10 cellular contexts compared by ENCODE assay signal in genomic region chr10:63003816-63004453, GRCh38.
DNase-seq lines count a peak whose midpoint lies in the region; ATAC-seq and TF ChIP-seq lines count a peak whose summit lies in the region.
"Had no signal": no experiment of that assay in that cellular context is flagged by ENCODE, and none has a peak within 500 bp of the region (broad histone marks: within the 10 kb centered on the region; RNA-seq: fewer than 3 reads in every experiment).

No MANE protein-coding gene starts in this region.

- dilution Hi-C loops in mammary epithelial cell (cut with HindIII; ENCODE audit: low sequenced_read_pairs), result no loop called here

- H3K4me3 ChIP-seq in mammary epithelial cell (replicated peaks in 1 of 3; ENCODE audit: insufficient read depth in 1 of 3, low read depth in 2 of 3, low read length in 3 of 3) (no peak overlapping the region), psoas muscle (no peak overlapping the region)

- in situ Hi-C loops in mammary epithelial cell (cut with MboI; ENCODE audit: low sequenced_read_pairs in 2 of 2), result no loop called here

- H3K27me3 ChIP-seq in mammary epithelial cell (ENCODE audit: insufficient read depth, low read length) (no peaks in the 10 kb centered on the region), psoas muscle (ENCODE audit: insufficient read depth in 3 of 3, low read length in 2 of 3) (no peaks in the 10 kb centered on the region)

- CTCF ChIA-PET in mammary epithelial cell (lab: Charles Lee; ENCODE audit: low non-redundant PET), result no interaction called here

- H3K4me2 ChIP-seq in mammary epithelial cell (ENCODE audit: insufficient read depth, low read depth, low read length), result no peak overlapping the region

- no peak overlapping the region for H2AFZ ChIP-seq in mammary epithelial cell (ENCODE audit: low read depth, low read length)

- no peak for ATAC-seq in psoas muscle
- ATAC-seq: activated naive CD4-positive, alpha-beta T cell treated with anti-CD3 and anti-CD28 coated beads, Interleukin-2, amount 50 U/mL, for 72 hours had no signal

- H3K79me2 ChIP-seq in mammary epithelial cell (ENCODE audit: insufficient read depth, low read length), result no peaks in the 10 kb centered on the region

- 69% methylated on average over 5 of the region's 5 CpGs for WGBS in mammary epithelial cell (ENCODE audit: low coverage, missing lambda C conversion rate)
- 46 to 66% (median 49%) methylated on average over 5 of the region's 5 CpGs for WGBS in psoas muscle, 3 donors

- H3K4me1 ChIP-seq in mammary epithelial cell (ENCODE audit: insufficient read depth, low read length), result peaks cover 14% of the 10 kb centered on the region
- no peaks in the 10 kb centered on the region for H3K4me1 ChIP-seq in psoas muscle

- no peaks in the 10 kb centered on the region for H4K20me1 ChIP-seq in mammary epithelial cell (ENCODE audit: insufficient read depth, low read length)

- BruUV-seq in mammary epithelial cell (replicated peaks; lab: Mats Ljungman, UMichigan), result no TSS peak

- intact Hi-C loops in mammary epithelial cell (cut with micrococcal nuclease) (loop anchor here (2.0 to 10.0 kb wide), 4 partner anchors 78 to 392 kb away; no protein-coding TSS in a partner anchor), psoas muscle (cut with DNase I) (loop anchor here (2.0 to 10.0 kb wide), 3 partner anchors 131 to 721 kb away; partner anchors contain the start of gene NRBF2 (in 1 of the 2))

- H3K9me3 ChIP-seq in mammary epithelial cell (replicated peaks; ENCODE audit: insufficient read depth, low read length), result no peaks in the 10 kb centered on the region
- H3K9me3 ChIP-seq in psoas muscle, result no peaks in the 10 kb centered on the region

- TF ChIP-seq CTCF in mammary epithelial cell (conservative IDR thresholded peaks at IDR 0.05 in 1 of 2, IDR thresholded peaks at IDR 0.05 in 1 of 2; ENCODE audit: extremely low read depth in 1 of 2, insufficient read depth in 1 of 2, low read depth in 1 of 2, low read length in 2 of 2), result peak; percentile 30 to 40
- peak; percentile 24 for TF ChIP-seq CTCF in psoas muscle (IDR thresholded peaks at IDR 0.05)

- H3K36me3 ChIP-seq in mammary epithelial cell (ENCODE audit: insufficient read depth, low read length) (no peaks in the 10 kb centered on the region), psoas muscle (ENCODE audit: insufficient read depth in 1 of 2, low read depth in 1 of 2) (no peaks in the 10 kb centered on the region)

- H3K9ac ChIP-seq in mammary epithelial cell (ENCODE audit: insufficient read depth, low read length), result no peak overlapping the region

- H3K27ac ChIP-seq in mammary epithelial cell (ENCODE audit: insufficient read depth, low read depth, low read length) (no peak overlapping the region), psoas muscle (no peak overlapping the region)

- DNase-seq in EH (ENCODE audit: low read depth), result peak; percentile 5
- peak; percentile 13 for DNase-seq in HT-29 (ENCODE audit: low spot score)
- no peak for DNase-seq in mammary epithelial cell
- DNase-seq in psoas muscle, result no peak
- no peak for DNase-seq in stimulated activated CD4-positive, alpha-beta T cell treated with anti-CD3 and anti-CD28 coated beads, Interleukin-2, amount 100 ng/mL, for 24 hours
- DNase-seq in NOMO-1 (lab: John Stamatoyannopoulos, UW; ENCODE audit: unreplicated experiment in 2 of 2), result no peak
- no peak for DNase-seq in OCI-M2 (lab: John Stamatoyannopoulos, UW; ENCODE audit: unreplicated experiment)
- DNase-seq: GOT3, NCI-H524 treated with DMSO at 0.1 percent for 48 hours had no signal

Comparison
In these comparisons a context has a peak if more than half of its experiments do, and no peak if none do; other contexts are left out.
1. DNase-seq: peak in EH (single experiment) and HT-29 (single experiment); none in mammary epithelial cell (single experiment), psoas muscle (0 of 2), stimulated activated CD4-positive, alpha-beta T cell treated with anti-CD3 and anti-CD28 coated beads, Interleukin-2, amount 100 ng/mL, for 24 hours (0 of 2), NOMO-1 (0 of 2) and OCI-M2 (single experiment).